ENCODE assay signal across 26 cellular contexts in the genomic region with DNA sequence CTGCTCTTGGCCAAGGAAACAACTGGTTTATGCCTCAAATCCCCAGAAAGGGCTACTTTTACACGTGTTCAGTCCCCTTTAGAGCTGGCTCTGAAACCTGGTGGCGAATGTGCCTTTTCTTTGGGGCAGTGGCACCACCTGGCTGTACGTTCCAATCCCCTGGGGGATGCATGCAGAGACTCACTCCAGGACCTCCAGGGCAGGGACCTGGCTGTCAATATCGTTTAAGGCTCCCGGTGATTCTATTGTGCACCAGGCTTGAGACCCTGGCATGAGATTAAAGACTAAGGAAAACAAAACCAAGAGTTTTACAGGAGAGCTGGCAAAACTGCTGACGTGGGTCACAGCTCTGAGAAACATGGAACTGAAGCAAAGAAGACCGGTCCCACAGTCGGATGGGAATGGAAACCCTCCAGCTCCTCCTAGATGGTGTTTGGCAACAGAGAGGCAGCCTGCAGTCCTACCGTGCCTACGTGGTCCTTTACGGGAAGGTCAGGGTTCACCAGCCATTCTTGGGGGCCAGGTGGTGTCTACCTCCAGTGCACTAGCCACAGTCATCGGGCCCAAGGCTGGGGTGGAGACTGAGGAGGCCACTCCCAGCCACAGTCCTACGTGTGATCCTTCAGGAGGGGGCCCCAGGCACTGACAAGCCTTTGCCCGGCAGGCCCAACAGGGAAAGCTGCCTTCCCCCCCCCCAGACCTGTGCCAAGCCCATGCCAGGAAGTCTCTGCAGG.
DNase-seq lines count a peak whose midpoint lies in the region; ATAC-seq and TF ChIP-seq lines count a peak whose summit lies in the region.
"Had no signal": no experiment of that assay in that cellular context is flagged by ENCODE, and none has a peak within 500 bp of the region (broad histone marks: within the 10 kb centered on the region; RNA-seq: fewer than 3 reads in every experiment).

No MANE protein-coding gene starts in this region.

- 33 to 67% methylated on average over 10 to 14 of the region's 14 CpGs for WGBS in thyroid gland, 2 donors

- H3K36me3 ChIP-seq in thyroid gland, result no peaks in the 10 kb centered on the region
- H3K36me3 ChIP-seq: colonic mucosa, MG63, pancreas had no signal

- no peak overlapping the region for H3K4me3 ChIP-seq in thyroid gland (replicated peaks in 1 of 3)
- H3K4me3 ChIP-seq: colonic mucosa, GM23248, lung, MG63, pancreas had no signal

- no peaks in the 10 kb centered on the region for H3K27me3 ChIP-seq in thyroid gland
- H3K27me3 ChIP-seq: colonic mucosa, MG63, pancreas had no signal

- H3K4me1 Mint-ChIP-seq in brain, result peaks cover 25% of the 10 kb centered on the region
- H3K4me1 Mint-ChIP-seq in activated naive CD8-positive, alpha-beta T cell treated with anti-CD3 and anti-CD28 coated beads for 36 hours, result peaks cover 9% of the 10 kb centered on the region

- no peaks in the 10 kb centered on the region for H3K9me3 ChIP-seq in thyroid gland
- H3K9me3 ChIP-seq: colonic mucosa, MG63, pancreas had no signal

- TF ChIP-seq CTCF in brain (conservative IDR thresholded peaks at IDR 0.05) (no peak), thyroid gland (IDR thresholded peaks at IDR 0.05) (no peak)

- H3K9me3 Mint-ChIP-seq in brain, result peaks cover 0 to 6% (median 0%) of the 10 kb centered on the region in 5 experiments
- no peaks in the 10 kb centered on the region for H3K9me3 Mint-ChIP-seq in activated naive CD8-positive, alpha-beta T cell treated with anti-CD3 and anti-CD28 coated beads for 36 hours
- H3K9me3 Mint-ChIP-seq: activated T-cell treated with anti-CD3 and anti-CD28 coated beads, Interleukin-2, amount 50 U/mL, for 24 hours; effector memory CD8-positive, alpha-beta T cell; stimulated activated memory B cell treated with anti-CD40 and anti-IgM and Interleukin-4, amounts not matched to agents 10 μg/mL and 1 μg/mL and 100 μg/mL, for 72 hours had no signal

- no peaks in the 10 kb centered on the region for H3K36me3 Mint-ChIP-seq in brain
- no peaks in the 10 kb centered on the region for H3K36me3 Mint-ChIP-seq in activated naive CD8-positive, alpha-beta T cell treated with anti-CD3 and anti-CD28 coated beads for 36 hours
- H3K36me3 Mint-ChIP-seq: CD8-positive, alpha-beta memory T cell; stimulated activated memory B cell treated with anti-CD40 and anti-IgM and Interleukin-4, amounts not matched to agents 10 μg/mL and 1 μg/mL and 100 μg/mL, for 72 hours had no signal

- peaks cover 34 to 47% of the 10 kb centered on the region in 2 donors for H3K4me1 ChIP-seq in thyroid gland
- H3K4me1 ChIP-seq: colonic mucosa had no signal

- intact Hi-C loops in thyroid gland (cut with DNase I), result no loop called here

- peak overlapping the region in 4 of 5 experiments; percentile 30 to 76 (median 50) for H3K27ac Mint-ChIP-seq in brain
- H3K27ac Mint-ChIP-seq in activated naive CD8-positive, alpha-beta T cell treated with anti-CD3 and anti-CD28 coated beads for 36 hours, result no peak overlapping the region
- H3K27ac Mint-ChIP-seq: activated CD8-positive, alpha-beta T cell treated with anti-CD3 and anti-CD28 coated beads, Interleukin-2, amount 10 ng/mL, durations not matched to agents 7 days and 5 days; activated T-cell treated with anti-CD3 and anti-CD28 coated beads, Interleukin-2, amount 50 U/mL, for 24 hours; CD8-positive, alpha-beta memory T cell; effector memory CD8-positive, alpha-beta T cell; stimulated activated memory B cell treated with anti-CD40 and anti-IgM and Interleukin-4, amounts not matched to agents 10 μg/mL and 1 μg/mL and 100 μg/mL, for 72 hours had no signal

- DNase-seq in NCI-H345 (lab: John Stamatoyannopoulos, UW) (peak; percentile 13), NCI-H345 treated with DMSO at 0.1 percent for 48 hours (lab: John Stamatoyannopoulos, UW; ENCODE audit: unreplicated experiment) (no peak), NCI-H524 (lab: John Stamatoyannopoulos, UW) (peak; percentile 50 to 83), thyroid gland (peak in 1 of 2 donors; percentile 19), GM19240 (ENCODE audit: insufficient read length, low spot score) (no peak)
- no peak for DNase-seq in activated naive CD8-positive, alpha-beta T cell treated with anti-CD3 and anti-CD28 coated beads for 36 hours
- DNase-seq: 8988T; activated CD8-positive, alpha-beta T cell treated with anti-CD3 and anti-CD28 coated beads, Interleukin-2, amount 10 ng/mL, durations not matched to agents 7 days and 5 days; activated naive CD4-positive, alpha-beta T cell treated with Interleukin-2 at 50 U/mL for 16 hours; activated T-cell treated with anti-CD3 and anti-CD28 coated beads, Interleukin-2, amount 50 U/mL, for 24 hours; CD8-positive, alpha-beta memory T cell; effector memory CD8-positive, alpha-beta T cell; foreskin fibroblast; GM23248; KBM-7; NCI-H82; stimulated activated CD4-positive, alpha-beta T cell treated with anti-CD3 and anti-CD28 coated beads, Interleukin-4, amount 100 ng/mL, for 24 hours; T-helper 2 cell had no signal

- no peak for TF ChIP-seq POLR2A in thyroid gland (IDR thresholded peaks at IDR 0.05)

- peaks cover 3% of the 10 kb centered on the region for H3K27me3 Mint-ChIP-seq in brain
- no peaks in the 10 kb centered on the region for H3K27me3 Mint-ChIP-seq in activated naive CD8-positive, alpha-beta T cell treated with anti-CD3 and anti-CD28 coated beads for 36 hours

- peak overlapping the region; percentile 48 to 80 (median 75) for H3K27ac ChIP-seq in thyroid gland
- H3K27ac ChIP-seq: colonic mucosa, GM23248, pancreas had no signal

- no peak for ATAC-seq in HG02642 (IDR thresholded peaks at IDR 0.05; ENCODE audit: poor library complexity, unreplicated experiment)
- ATAC-seq: activated CD8-positive, alpha-beta T cell treated with anti-CD3 and anti-CD28 coated beads, Interleukin-2, amount 10 ng/mL, durations not matched to agents 7 days and 5 days; effector memory CD8-positive, alpha-beta T cell; stimulated activated memory B cell treated with anti-CD40 and anti-IgM and Interleukin-4, amounts not matched to agents 10 μg/mL and 1 μg/mL and 100 μg/mL, for 72 hours had no signal

- H3K4me3 Mint-ChIP-seq in brain, result no peak overlapping the region
- no peak overlapping the region for H3K4me3 Mint-ChIP-seq in activated naive CD8-positive, alpha-beta T cell treated with anti-CD3 and anti-CD28 coated beads for 36 hours
- H3K4me3 Mint-ChIP-seq: activated CD8-positive, alpha-beta T cell treated with anti-CD3 and anti-CD28 coated beads, Interleukin-2, amount 10 ng/mL, durations not matched to agents 7 days and 5 days; activated T-cell treated with anti-CD3 and anti-CD28 coated beads, Interleukin-2, amount 50 U/mL, for 24 hours; CD8-positive, alpha-beta memory T cell; effector memory CD8-positive, alpha-beta T cell; nephron; stimulated activated memory B cell treated with anti-CD40 and anti-IgM and Interleukin-4, amounts not matched to agents 10 μg/mL and 1 μg/mL and 100 μg/mL, for 72 hours had no signal

Comparison
In these comparisons a context has a peak if more than half of its experiments do, and no peak if none do; other contexts are left out.
1. DNase-seq: peak in NCI-H345 (single experiment) and NCI-H524 (2 of 2); none in NCI-H345 treated with DMSO at 0.1 percent for 48 hours (single experiment), activated naive CD8-positive, alpha-beta T cell treated with anti-CD3 and anti-CD28 coated beads for 36 hours (single experiment) and GM19240 (single experiment).